In the genomic region with DNA sequence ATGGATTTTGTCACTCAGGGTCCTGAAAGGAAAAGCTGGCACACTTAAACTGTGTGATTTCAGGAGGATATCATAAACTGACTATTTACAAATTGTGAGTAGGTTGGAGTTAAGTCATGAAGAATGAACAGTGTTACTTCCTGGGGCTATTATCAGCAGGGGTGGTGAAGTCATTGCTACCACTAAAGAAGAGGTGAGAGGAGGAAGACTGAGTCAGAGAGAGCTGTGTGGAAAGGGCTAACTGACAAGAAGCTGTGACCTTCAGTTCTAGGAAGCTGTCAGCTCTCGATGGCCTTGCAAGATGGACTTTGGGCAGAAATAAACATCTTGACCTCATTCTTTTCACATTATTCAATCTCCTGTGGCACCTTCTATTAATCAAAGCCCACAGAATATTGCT, we compare ENCODE assay signal across 10 cellular contexts.
A peak's percentile ranks its signal among the peaks of the same experiment; 100 is the strongest.
DNase-seq lines count a peak whose midpoint lies in the region; ATAC-seq and TF ChIP-seq lines count a peak whose summit lies in the region.
"Had no signal": no experiment of that assay in that cellular context is flagged by ENCODE, and none has a peak within 500 bp of the region (broad histone marks: within the 10 kb centered on the region; RNA-seq: fewer than 3 reads in every experiment).

No MANE protein-coding gene starts in this region.

- H3K9me3 ChIP-seq in adipocyte (ENCODE audit: control insufficient read depth, low read length) (no peaks in the 10 kb centered on the region), OCI-LY7 (ENCODE audit: low read length) (no peaks in the 10 kb centered on the region)
- H3K9me3 ChIP-seq: ovary had no signal

- no peak overlapping the region for H3K4me3 ChIP-seq in adipocyte (ENCODE audit: low read length)
- no peak overlapping the region for H3K4me3 ChIP-seq in OCI-LY7 (ENCODE audit: low read depth, low read length, poor library complexity, severe bottlenecking)
- H3K4me3 ChIP-seq: ovary had no signal

- no peaks in the 10 kb centered on the region for H4K20me1 ChIP-seq in OCI-LY7 (ENCODE audit: insufficient read depth, low read length)

- H3K9ac ChIP-seq in adipocyte (ENCODE audit: low read length), result no peak overlapping the region

- H3K36me3 ChIP-seq in adipocyte (ENCODE audit: control insufficient read depth, insufficient read depth, low read length, severe bottlenecking) (no peaks in the 10 kb centered on the region), OCI-LY7 (ENCODE audit: insufficient read depth, low read length) (no peaks in the 10 kb centered on the region)
- H3K36me3 ChIP-seq: ovary had no signal

- peaks cover 30% of the 10 kb centered on the region for H3K4me1 ChIP-seq in adipocyte (ENCODE audit: control insufficient read depth, insufficient read depth, low read length)
- no peaks in the 10 kb centered on the region for H3K4me1 ChIP-seq in OCI-LY7 (ENCODE audit: insufficient read depth, low read length, poor library complexity, severe bottlenecking)

- no peak for TF ChIP-seq CTCF in OCI-LY7 (conservative IDR thresholded peaks at IDR 0.05; ENCODE audit: low read length)

- H3K27me3 ChIP-seq in adipocyte (replicated peaks; ENCODE audit: control insufficient read depth, insufficient read depth, low read length), result no peaks in the 10 kb centered on the region
- H3K27me3 ChIP-seq: ovary had no signal

- H3K4me2 ChIP-seq in OCI-LY7 (ENCODE audit: low read length), result no peak overlapping the region

- BruUV-seq in OCI-LY7 (replicated peaks; lab: Mats Ljungman, UMichigan), result no TSS peak

- no peak overlapping the region for H3K27ac ChIP-seq in OCI-LY7 (ENCODE audit: low read depth, low read length, poor library complexity, severe bottlenecking)
- H3K27ac ChIP-seq: ovary had no signal

- no peaks in the 10 kb centered on the region for H3K9me2 ChIP-seq in OCI-LY7 (ENCODE audit: insufficient read depth, low read length)

- POLR2A ChIA-PET in OCI-LY7 (lab: Charles Lee), result no interaction called here

- CTCF ChIA-PET in OCI-LY7 (lab: Charles Lee; ENCODE audit: unreplicated experiment), result no interaction called here

- no peak for ATAC-seq in HG03039 (IDR thresholded peaks at IDR 0.05; ENCODE audit: unreplicated experiment)
- ATAC-seq in GM18861 (IDR thresholded peaks at IDR 0.05; ENCODE audit: unreplicated experiment), result no peak

- intact Hi-C loops in OCI-LY7 (cut with micrococcal nuclease; ENCODE audit: unreplicated experiment), result no loop called here

- DNase-seq in EH (ENCODE audit: low read depth), result peak; percentile 80
- peak; percentile 53 for DNase-seq in HS-5 (ENCODE audit: low read depth)
- peak; percentile 30 for DNase-seq in adipocyte (ENCODE audit: low read depth)
- DNase-seq in kidney glomerular epithelial cell (lab: John Stamatoyannopoulos, UW), result peak; percentile 79
- DNase-seq in Ammon's horn (ENCODE audit: low spot score), result no peak
- no peak for DNase-seq in OCI-LY7 (ENCODE audit: low spot score)
- DNase-seq: activated CD4-positive, alpha-beta T cell treated with anti-CD3 and anti-CD28 coated beads, Interleukin-2, amount 50 U/mL, for 1 hour; ovary had no signal

- H3K79me2 ChIP-seq in OCI-LY7 (ENCODE audit: insufficient read depth, low read depth, low read length), result no peaks in the 10 kb centered on the region

- H2AFZ ChIP-seq in OCI-LY7 (ENCODE audit: low read length), result no peak overlapping the region

Comparison
In these comparisons a context has a peak if more than half of its experiments do, and no peak if none do; other contexts are left out.
1. DNase-seq: peak in EH (single experiment), HS-5 (single experiment), adipocyte (single experiment) and kidney glomerular epithelial cell (single experiment); none in Ammon's horn (single experiment) and OCI-LY7 (single experiment).